ENCODE assay signal across 17 cellular contexts in genomic region chrX:8235026-8235425, GRCh38.
DNase-seq lines count a peak whose midpoint lies in the region; ATAC-seq, FAIRE-seq and TF ChIP-seq lines count a peak whose summit lies in the region.
"Had no signal": no experiment of that assay in that cellular context is flagged by ENCODE, and none has a peak within 500 bp of the region (broad histone marks: within the 10 kb centered on the region; RNA-seq: fewer than 3 reads in every experiment).

No MANE protein-coding gene starts in this region.

- ATAC-seq in PC-3 = no peak
- ATAC-seq in mucosa of descending colon = no peak
- ATAC-seq: A549, Panc1 had no signal

- H3K9me2 ChIP-seq in PC-3 (replicated peaks; ENCODE audit: low read length) = no peaks in the 10 kb centered on the region

- no peak overlapping the region for H3K4me2 ChIP-seq in PC-3 (ENCODE audit: low read length)
- H3K4me2 ChIP-seq: A549 had no signal

- H3K4me1 ChIP-seq in ACC112 (ENCODE audit: control insufficient read depth, insufficient read depth, low read length, unreplicated experiment) = peaks cover 30% of the 10 kb centered on the region
- H3K4me1 ChIP-seq in PC-3 (ENCODE audit: insufficient read depth, low read length) = no peaks in the 10 kb centered on the region
- no peaks in the 10 kb centered on the region for H3K4me1 ChIP-seq in mucosa of descending colon (ENCODE audit: low read depth)
- H3K4me1 ChIP-seq: A549, HAP-1 had no signal

- no peak overlapping the region for H3K27ac Mint-ChIP-seq in activated T-helper 2 cell treated with anti-CD3 and anti-CD28 coated beads, Interferon-gamma antibody, Interleukin-2, Interleukin-4, amounts not matched to agents 10 μg/mL and 5 μg/mL and 100 μg/mL, durations not matched to agents 14 hours and 24 hours and 36 hours

- H3F3A ChIP-seq in PC-3 (ENCODE audit: low read length, unreplicated experiment) = no peaks in the 10 kb centered on the region

- H3K27me3 Mint-ChIP-seq in activated T-helper 2 cell treated with anti-CD3 and anti-CD28 coated beads, Interferon-gamma antibody, Interleukin-2, Interleukin-4, amounts not matched to agents 10 μg/mL and 5 μg/mL and 100 μg/mL, durations not matched to agents 14 hours and 24 hours and 36 hours (ENCODE audit: low read depth) = no peaks in the 10 kb centered on the region

- H3K4me3 ChIP-seq in ACC112 (ENCODE audit: low read depth, low read length) (no peak overlapping the region), PC-3 (ENCODE audit: low read length) (no peak overlapping the region), mucosa of descending colon (no peak overlapping the region)
- H3K4me3 ChIP-seq: A549, HAP-1, MG63 had no signal

- no peaks in the 10 kb centered on the region for H3K79me2 ChIP-seq in ACC112 (ENCODE audit: control insufficient read depth, insufficient read depth, low read length, unreplicated experiment)
- H3K79me2 ChIP-seq in PC-3 (ENCODE audit: low read length) = no peaks in the 10 kb centered on the region

- H3K36me3 ChIP-seq in ACC112 (ENCODE audit: insufficient read depth, low read length) (no peaks in the 10 kb centered on the region), PC-3 (ENCODE audit: low read depth, low read length) (no peaks in the 10 kb centered on the region), mucosa of descending colon (ENCODE audit: low read depth) (no peaks in the 10 kb centered on the region)
- H3K36me3 ChIP-seq: HAP-1, MG63 had no signal

- H3K4me3 Mint-ChIP-seq in activated T-helper 2 cell treated with anti-CD3 and anti-CD28 coated beads, Interferon-gamma antibody, Interleukin-2, Interleukin-4, amounts not matched to agents 10 μg/mL and 5 μg/mL and 100 μg/mL, durations not matched to agents 14 hours and 24 hours and 36 hours (ENCODE audit: low read depth) = no peak overlapping the region

- TF ChIP-seq CTCF in PC-3 (conservative IDR thresholded peaks at IDR 0.05; ENCODE audit: low read depth, low read length) (no peak), mucosa of descending colon (IDR thresholded peaks at IDR 0.05) (no peak)

- H3K9ac ChIP-seq in PC-3 (ENCODE audit: low read length) = no peak overlapping the region

- POLR2A ChIA-PET in PC-3 (lab: Charles Lee; ENCODE audit: unreplicated experiment) = interaction anchor here (0.6 kb wide), 1 partner anchor 19 kb away, joined by 4 read pairs; no protein-coding TSS in a partner anchor

- H3K27me3 ChIP-seq in ACC112 (ENCODE audit: insufficient read depth, low read length) = no peaks in the 10 kb centered on the region
- H3K27me3 ChIP-seq in PC-3 (ENCODE audit: low read length) = no peaks in the 10 kb centered on the region
- H3K27me3 ChIP-seq: MG63 had no signal

- DNase-seq in PC-3 = peak; percentile 10
- peak; percentile 24 for DNase-seq in non-pigmented ciliary epithelial cell (ENCODE audit: low read depth)
- no peak for DNase-seq in mucosa of descending colon
- DNase-seq in dermis blood vessel endothelial cell = no peak
- no peak for DNase-seq in activated T-helper 2 cell treated with anti-CD3 and anti-CD28 coated beads, Interferon-gamma antibody, Interleukin-2, Interleukin-4, amounts not matched to agents 10 μg/mL and 5 μg/mL and 100 μg/mL, durations not matched to agents 14 hours and 24 hours and 36 hours (ENCODE audit: low spot score)
- DNase-seq: C1 segment of cervical spinal cord, DND-41, MG63, NCI-H1092 treated with DMSO at 0.1 percent for 48 hours, NCI-H2081 treated with DMSO at 0.1 percent for 48 hours, NCI-H510A treated with DMSO at 0.1 percent for 48 hours had no signal

- peak; percentile 31 for FAIRE-seq in colon (lab: Jason Lieb, UNC)
- FAIRE-seq: A549, G401.6 had no signal

- H3K9me3 ChIP-seq in PC-3 (ENCODE audit: low read length) (no peaks in the 10 kb centered on the region), mucosa of descending colon (no peaks in the 10 kb centered on the region)
- H3K9me3 ChIP-seq: A549, MG63 had no signal

- H3K4me1 Mint-ChIP-seq in activated T-helper 2 cell treated with anti-CD3 and anti-CD28 coated beads, Interferon-gamma antibody, Interleukin-2, Interleukin-4, amounts not matched to agents 10 μg/mL and 5 μg/mL and 100 μg/mL, durations not matched to agents 14 hours and 24 hours and 36 hours (ENCODE audit: low read depth) = no peaks in the 10 kb centered on the region

- H3K9me3 Mint-ChIP-seq in activated T-helper 2 cell treated with anti-CD3 and anti-CD28 coated beads, Interferon-gamma antibody, Interleukin-2, Interleukin-4, amounts not matched to agents 10 μg/mL and 5 μg/mL and 100 μg/mL, durations not matched to agents 14 hours and 24 hours and 36 hours = no peaks in the 10 kb centered on the region

- no peaks in the 10 kb centered on the region for H3K36me3 Mint-ChIP-seq in activated T-helper 2 cell treated with anti-CD3 and anti-CD28 coated beads, Interferon-gamma antibody, Interleukin-2, Interleukin-4, amounts not matched to agents 10 μg/mL and 5 μg/mL and 100 μg/mL, durations not matched to agents 14 hours and 24 hours and 36 hours (ENCODE audit: low read depth)

- intact Hi-C loops in PC-3 (cut with micrococcal nuclease) = no loop called here
- intact Hi-C loops in mucosa of descending colon (cut with DNase I, micrococcal nuclease) = no loop called here
- intact Hi-C loops in activated T-helper 2 cell treated with anti-CD3 and anti-CD28 coated beads, Interferon-gamma antibody, Interleukin-2, Interleukin-4, amounts not matched to agents 10 μg/mL and 5 μg/mL and 100 μg/mL, durations not matched to agents 14 hours and 24 hours and 36 hours (cut with micrococcal nuclease) = no loop called here

- no TSS peak for BruUV-seq in PC-3 (replicated peaks; lab: Mats Ljungman, UMichigan)

- CTCF ChIA-PET in PC-3 (lab: Charles Lee) = no interaction called here

- no peaks in the 10 kb centered on the region for H4K20me1 ChIP-seq in PC-3 (ENCODE audit: low read length)

- H2AFZ ChIP-seq in ACC112 (ENCODE audit: low read length, unreplicated experiment) (no peak overlapping the region), PC-3 (ENCODE audit: low read length) (no peak overlapping the region)

- H3K27ac ChIP-seq in ACC112 (ENCODE audit: low read depth, low read length) = peak overlapping the region; percentile 37
- no peak overlapping the region for H3K27ac ChIP-seq in PC-3 (ENCODE audit: low read length)
- H3K27ac ChIP-seq: A549 had no signal

Comparison
In these comparisons a context has a peak if more than half of its experiments do, and no peak if none do; other contexts are left out.
1. DNase-seq: peak in PC-3 (single experiment) and non-pigmented ciliary epithelial cell (single experiment); none in mucosa of descending colon (0 of 3), dermis blood vessel endothelial cell (single experiment) and activated T-helper 2 cell treated with anti-CD3 and anti-CD28 coated beads, Interferon-gamma antibody, Interleukin-2, Interleukin-4, amounts not matched to agents 10 μg/mL and 5 μg/mL and 100 μg/mL, durations not matched to agents 14 hours and 24 hours and 36 hours (single experiment).